Comparison of ENCODE assay signal across 1 cellular context in the genomic region with DNA sequence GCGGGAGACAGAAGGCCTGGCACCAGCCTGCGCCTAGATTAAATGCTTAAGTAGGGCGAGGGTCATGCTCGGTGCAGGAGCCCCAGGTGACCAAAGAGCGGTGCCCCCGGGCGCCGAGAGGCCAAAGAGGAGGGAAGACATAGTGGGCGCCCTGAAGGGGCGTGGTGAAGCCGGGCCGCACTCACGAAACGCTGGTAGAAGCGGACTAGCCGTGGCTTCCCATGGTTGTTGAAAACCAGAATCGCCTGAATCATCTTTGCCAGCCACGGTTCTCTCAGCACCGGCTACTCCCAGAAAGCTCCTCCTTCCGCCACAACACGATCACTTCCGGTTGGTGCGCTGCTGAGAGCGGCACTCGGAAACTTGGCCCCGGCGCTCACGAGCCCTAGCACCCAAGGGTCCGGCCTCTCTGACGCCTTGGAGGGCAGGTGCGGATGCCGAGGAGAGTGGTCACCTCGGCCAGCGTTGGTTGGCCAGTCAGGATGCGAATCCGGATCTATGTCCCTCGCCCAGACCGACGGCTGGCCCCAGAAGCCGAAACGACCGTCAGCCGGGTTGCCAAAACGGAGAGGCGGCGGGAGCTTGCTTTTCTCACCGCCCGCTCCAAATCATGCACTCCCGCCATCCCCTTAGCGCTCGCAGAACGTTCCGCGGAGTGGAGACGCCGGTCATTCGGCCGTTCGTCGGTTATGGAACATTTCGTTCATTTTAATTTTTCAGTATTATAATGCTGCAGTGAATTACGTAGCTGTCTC.
TF ChIP-seq lines count a peak whose summit lies in the region.

TSS of gene AP3S2 (minus strand) at position 299 of the 755 bp plus-strand sequence. CDS start at position 254, 45 bp downstream.

TF ChIP-seq in GM12878, 131 proteins besides CTCF, POLR2A, EP300 and RAD21 (continued from another document and continues in another):
- TF ChIP-seq CUX1 (IDR thresholded peaks at IDR 0.05; ENCODE audit: insufficient replicate concordance, low read depth, low read length) (no peak), TAF1 (IDR thresholded peaks at IDR 0.05; ENCODE audit: borderline replicate concordance, low read depth, low read length) (peak; percentile 98), IRF3 (IDR thresholded peaks at IDR 0.05) (0 out of 2 replicates have a peak, but pooled peaks have one; percentile 39), MYC (IDR thresholded peaks at IDR 0.05; ENCODE audit: insufficient read depth, insufficient read length, insufficient replicate concordance, low read length, severe bottlenecking) (peak; percentile 52), MTA3 (IDR thresholded peaks at IDR 0.05; ENCODE audit: borderline replicate concordance, low read length) (peak; percentile 66; the same call in 1 of the 2 replicates), YY1 (IDR thresholded peaks at IDR 0.05; ENCODE audit: low read depth, low read length) (peak; percentile 91), GATAD2B (conservative IDR thresholded peaks at IDR 0.05; ENCODE audit: low read depth) (peak; percentile 82; the same call in 1 of the 2 replicates), CBX3 (IDR thresholded peaks at IDR 0.05; ENCODE audit: borderline replicate concordance, low read depth) (no peak), YBX1 (IDR thresholded peaks at IDR 0.05) (no peak), EGR1 (IDR thresholded peaks at IDR 0.05; ENCODE audit: borderline replicate concordance in 1 of 2, low read depth in 2 of 2, low read length in 2 of 2) (peak; percentile 56 to 78; a peak in 2 of 3 replicates), MYB (IDR thresholded peaks at IDR 0.05; ENCODE audit: borderline replicate concordance, low read depth, low read length) (no peak), NFYA (IDR thresholded peaks at IDR 0.05; ENCODE audit: borderline replicate concordance, low read depth, low read length) (no peak), ASH2L (IDR thresholded peaks at IDR 0.05; ENCODE audit: borderline replicate concordance, low read depth) (no peak), RCOR1 (conservative IDR thresholded peaks at IDR 0.05; ENCODE audit: low read depth, low read length) (peak; percentile 75; the same call in 1 of the 2 replicates), CHD1 (IDR thresholded peaks at IDR 0.05; ENCODE audit: low read depth, low read length) (0 out of 2 replicates have a peak, but pooled peaks have one; percentile 82), SMAD1 (IDR thresholded peaks at IDR 0.05; ENCODE audit: low read depth, partially characterized antibody) (no peak), TBL1XR1 (IDR thresholded peaks at IDR 0.05; ENCODE audit: low read depth, low read length) (peak; percentile 23; the same call in 1 of the 2 replicates), CHD2 (IDR thresholded peaks at IDR 0.05; ENCODE audit: borderline replicate concordance, low read depth, low read length) (peak; percentile 69; the same call in 1 of the 2 replicates), SIN3A (IDR thresholded peaks at IDR 0.05; ENCODE audit: low read depth, low read length) (peak; percentile 91), NFIC (IDR thresholded peaks at IDR 0.05; ENCODE audit: low read depth, low read length) (peak; percentile 18; the same call in 1 of the 2 replicates), RAD51 (IDR thresholded peaks at IDR 0.05) (no peak), NR2C2 (IDR thresholded peaks at IDR 0.05; ENCODE audit: borderline replicate concordance, control insufficient read depth, insufficient read length, low read depth) (no peak), RFX5 (IDR thresholded peaks at IDR 0.05; ENCODE audit: low read depth, low read length) (no peak), WRNIP1 (IDR thresholded peaks at IDR 0.05; ENCODE audit: borderline replicate concordance, low read depth, low read length) (peak; percentile 98), ZBTB4 (CRISPR knock-in tag; IDR thresholded peaks at IDR 0.05) (no peak), SREBF1 (IDR thresholded peaks at IDR 0.05; ENCODE audit: low read length) (peak; percentile 72), IKZF1 (conservative IDR thresholded peaks at IDR 0.05) (peak; percentile 94), TCF12 (IDR thresholded peaks at IDR 0.05; ENCODE audit: low read depth, low read length) (peak; percentile 64; the same call in 1 of the 2 replicates), JUNB (IDR thresholded peaks at IDR 0.05) (0 out of 2 replicates have a peak, but pooled peaks have one; percentile 26), TCF7 (IDR thresholded peaks at IDR 0.05; ENCODE audit: borderline replicate concordance) (peak; percentile 13; the same call in 1 of the 2 replicates), MXI1 (IDR thresholded peaks at IDR 0.05; ENCODE audit: low read depth, low read length) (peak; percentile 73), KDM1A (IDR thresholded peaks at IDR 0.05; ENCODE audit: borderline replicate concordance) (no peak)
- TF ChIP-seq, protein P1, sequence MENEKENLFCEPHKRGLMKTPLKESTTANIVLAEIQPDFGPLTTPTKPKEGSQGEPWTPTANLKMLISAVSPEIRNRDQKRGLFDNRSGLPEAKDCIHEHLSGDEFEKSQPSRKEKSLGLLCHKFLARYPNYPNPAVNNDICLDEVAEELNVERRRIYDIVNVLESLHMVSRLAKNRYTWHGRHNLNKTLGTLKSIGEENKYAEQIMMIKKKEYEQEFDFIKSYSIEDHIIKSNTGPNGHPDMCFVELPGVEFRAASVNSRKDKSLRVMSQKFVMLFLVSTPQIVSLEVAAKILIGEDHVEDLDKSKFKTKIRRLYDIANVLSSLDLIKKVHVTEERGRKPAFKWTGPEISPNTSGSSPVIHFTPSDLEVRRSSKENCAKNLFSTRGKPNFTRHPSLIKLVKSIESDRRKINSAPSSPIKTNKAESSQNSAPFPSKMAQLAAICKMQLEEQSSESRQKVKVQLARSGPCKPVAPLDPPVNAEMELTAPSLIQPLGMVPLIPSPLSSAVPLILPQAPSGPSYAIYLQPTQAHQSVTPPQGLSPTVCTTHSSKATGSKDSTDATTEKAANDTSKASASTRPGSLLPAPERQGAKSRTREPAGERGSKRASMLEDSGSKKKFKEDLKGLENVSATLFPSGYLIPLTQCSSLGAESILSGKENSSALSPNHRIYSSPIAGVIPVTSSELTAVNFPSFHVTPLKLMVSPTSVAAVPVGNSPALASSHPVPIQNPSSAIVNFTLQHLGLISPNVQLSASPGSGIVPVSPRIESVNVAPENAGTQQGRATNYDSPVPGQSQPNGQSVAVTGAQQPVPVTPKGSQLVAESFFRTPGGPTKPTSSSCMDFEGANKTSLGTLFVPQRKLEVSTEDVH (IDR thresholded peaks at IDR 0.05; ENCODE audit: low read depth, partially characterized antibody) = peak; percentile 87
- TF ChIP-seq, protein P2, sequence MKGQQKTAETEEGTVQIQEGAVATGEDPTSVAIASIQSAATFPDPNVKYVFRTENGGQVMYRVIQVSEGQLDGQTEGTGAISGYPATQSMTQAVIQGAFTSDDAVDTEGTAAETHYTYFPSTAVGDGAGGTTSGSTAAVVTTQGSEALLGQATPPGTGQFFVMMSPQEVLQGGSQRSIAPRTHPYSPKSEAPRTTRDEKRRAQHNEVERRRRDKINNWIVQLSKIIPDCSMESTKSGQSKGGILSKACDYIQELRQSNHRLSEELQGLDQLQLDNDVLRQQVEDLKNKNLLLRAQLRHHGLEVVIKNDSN (IDR thresholded peaks at IDR 0.05; ENCODE audit: borderline replicate concordance, extremely low read length, insufficient read depth, low read depth, low read length) = no peak
- TF ChIP-seq, protein P3, sequence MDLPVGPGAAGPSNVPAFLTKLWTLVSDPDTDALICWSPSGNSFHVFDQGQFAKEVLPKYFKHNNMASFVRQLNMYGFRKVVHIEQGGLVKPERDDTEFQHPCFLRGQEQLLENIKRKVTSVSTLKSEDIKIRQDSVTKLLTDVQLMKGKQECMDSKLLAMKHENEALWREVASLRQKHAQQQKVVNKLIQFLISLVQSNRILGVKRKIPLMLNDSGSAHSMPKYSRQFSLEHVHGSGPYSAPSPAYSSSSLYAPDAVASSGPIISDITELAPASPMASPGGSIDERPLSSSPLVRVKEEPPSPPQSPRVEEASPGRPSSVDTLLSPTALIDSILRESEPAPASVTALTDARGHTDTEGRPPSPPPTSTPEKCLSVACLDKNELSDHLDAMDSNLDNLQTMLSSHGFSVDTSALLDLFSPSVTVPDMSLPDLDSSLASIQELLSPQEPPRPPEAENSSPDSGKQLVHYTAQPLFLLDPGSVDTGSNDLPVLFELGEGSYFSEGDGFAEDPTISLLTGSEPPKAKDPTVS (IDR thresholded peaks at IDR 0.05; ENCODE audit: low read depth, low read length) = no peak
- TF ChIP-seq, protein P4, sequence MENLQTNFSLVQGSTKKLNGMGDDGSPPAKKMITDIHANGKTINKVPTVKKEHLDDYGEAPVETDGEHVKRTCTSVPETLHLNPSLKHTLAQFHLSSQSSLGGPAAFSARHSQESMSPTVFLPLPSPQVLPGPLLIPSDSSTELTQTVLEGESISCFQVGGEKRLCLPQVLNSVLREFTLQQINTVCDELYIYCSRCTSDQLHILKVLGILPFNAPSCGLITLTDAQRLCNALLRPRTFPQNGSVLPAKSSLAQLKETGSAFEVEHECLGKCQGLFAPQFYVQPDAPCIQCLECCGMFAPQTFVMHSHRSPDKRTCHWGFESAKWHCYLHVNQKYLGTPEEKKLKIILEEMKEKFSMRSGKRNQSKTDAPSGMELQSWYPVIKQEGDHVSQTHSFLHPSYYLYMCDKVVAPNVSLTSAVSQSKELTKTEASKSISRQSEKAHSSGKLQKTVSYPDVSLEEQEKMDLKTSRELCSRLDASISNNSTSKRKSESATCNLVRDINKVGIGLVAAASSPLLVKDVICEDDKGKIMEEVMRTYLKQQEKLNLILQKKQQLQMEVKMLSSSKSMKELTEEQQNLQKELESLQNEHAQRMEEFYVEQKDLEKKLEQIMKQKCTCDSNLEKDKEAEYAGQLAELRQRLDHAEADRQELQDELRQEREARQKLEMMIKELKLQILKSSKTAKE (IDR thresholded peaks at IDR 0.05; ENCODE audit: low read depth, poor library complexity, severe bottlenecking) = no peak
- TF ChIP-seq, protein P5, sequence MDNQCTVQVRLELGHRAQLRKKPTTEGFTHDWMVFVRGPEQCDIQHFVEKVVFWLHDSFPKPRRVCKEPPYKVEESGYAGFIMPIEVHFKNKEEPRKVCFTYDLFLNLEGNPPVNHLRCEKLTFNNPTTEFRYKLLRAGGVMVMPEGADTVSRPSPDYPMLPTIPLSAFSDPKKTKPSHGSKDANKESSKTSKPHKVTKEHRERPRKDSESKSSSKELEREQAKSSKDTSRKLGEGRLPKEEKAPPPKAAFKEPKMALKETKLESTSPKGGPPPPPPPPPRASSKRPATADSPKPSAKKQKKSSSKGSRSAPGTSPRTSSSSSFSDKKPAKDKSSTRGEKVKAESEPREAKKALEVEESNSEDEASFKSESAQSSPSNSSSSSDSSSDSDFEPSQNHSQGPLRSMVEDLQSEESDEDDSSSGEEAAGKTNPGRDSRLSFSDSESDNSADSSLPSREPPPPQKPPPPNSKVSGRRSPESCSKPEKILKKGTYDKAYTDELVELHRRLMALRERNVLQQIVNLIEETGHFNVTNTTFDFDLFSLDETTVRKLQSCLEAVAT (IDR thresholded peaks at IDR 0.05) = peak; percentile 88
